18 cellular contexts compared by ENCODE assay signal in the genomic region with DNA sequence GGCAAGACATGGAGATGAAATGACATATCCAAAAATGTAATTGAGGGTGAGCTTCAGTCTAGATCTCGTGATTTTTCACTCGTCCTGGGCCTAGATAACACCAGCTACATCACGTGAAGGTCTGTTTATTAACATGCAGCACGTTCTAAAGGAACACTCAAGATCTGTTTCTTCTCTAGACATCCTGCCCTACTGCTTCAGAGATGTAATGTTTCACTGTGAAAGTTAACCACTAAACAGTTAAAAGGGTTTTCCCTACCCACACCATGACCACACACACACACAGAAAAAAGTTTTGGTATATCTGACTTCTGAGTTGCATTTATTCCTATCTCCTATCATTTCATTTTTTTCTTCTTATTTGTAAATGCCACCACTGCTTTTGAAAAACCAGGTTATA. TPM values are rescaled to one million over a fixed set of nuclear protein-coding genes. Genes with fewer than 3 reads are reported as not detected.
A peak's percentile ranks its signal among the peaks of the same experiment; 100 is the strongest.
DNase-seq lines count a peak whose midpoint lies in the region; ATAC-seq, FAIRE-seq and TF ChIP-seq lines count a peak whose summit lies in the region.
"Had no signal": no experiment of that assay in that cellular context is flagged by ENCODE, and none has a peak within 500 bp of the region (broad histone marks: within the 10 kb centered on the region; RNA-seq: fewer than 3 reads in every experiment).

No MANE protein-coding gene starts in this region.

- no peaks in the 10 kb centered on the region for H3K27me3 ChIP-seq in MG63
- H3K27me3 ChIP-seq in gastroesophageal sphincter = no peaks in the 10 kb centered on the region
- H3K27me3 ChIP-seq: ascending aorta, pancreas, upper lobe of right lung had no signal

- DNase-seq in GM12892 (ENCODE audit: insufficient read length) (no peak), NCI-H1105 treated with DMSO at 0.1 percent for 48 hours (lab: John Stamatoyannopoulos, UW) (no peak), MG63 (no peak), NCI-H2081 treated with DMSO at 0.1 percent for 48 hours (lab: John Stamatoyannopoulos, UW) (no peak)
- DNase-seq: ACHN; activated T-cell treated with anti-CD3 and anti-CD28 coated beads, Interleukin-2, amount 50 U/mL, for 24 hours; Calu3; KBM-7; NCI-H1694; pancreas; upper lobe of right lung had no signal

- H3K9me3 ChIP-seq in MG63 (no peaks in the 10 kb centered on the region), gastroesophageal sphincter (no peaks in the 10 kb centered on the region)
- H3K9me3 ChIP-seq: ascending aorta, HAP-1, pancreas, upper lobe of right lung had no signal

- H3K4me1 ChIP-seq in gastroesophageal sphincter = no peaks in the 10 kb centered on the region
- H3K4me1 ChIP-seq: ascending aorta, HAP-1, pancreas, upper lobe of right lung had no signal

- TF ChIP-seq POLR2A in GM12892 (IDR thresholded peaks at IDR 0.05; ENCODE audit: low read depth, low read length) (no peak), gastroesophageal sphincter (IDR thresholded peaks at IDR 0.05) (no peak)

- TF ChIP-seq EP300 in gastroesophageal sphincter (IDR thresholded peaks at IDR 0.05) = no peak

- ATAC-seq in GM19395 (IDR thresholded peaks at IDR 0.05; ENCODE audit: unreplicated experiment) = peak; percentile 87
- ATAC-seq in HG02678 (IDR thresholded peaks at IDR 0.05; ENCODE audit: unreplicated experiment) = peak; percentile 82
- peak; percentile 83 for ATAC-seq in HG03196 (IDR thresholded peaks at IDR 0.05; ENCODE audit: unreplicated experiment)
- no peak for ATAC-seq in gastroesophageal sphincter
- ATAC-seq: pancreas, upper lobe of right lung had no signal

- peak; percentile 64 for FAIRE-seq in GM12892 (lab: Jason Lieb, UNC)
- FAIRE-seq: pancreas had no signal

- H3K36me3 ChIP-seq in MG63 (no peaks in the 10 kb centered on the region), gastroesophageal sphincter (no peaks in the 10 kb centered on the region)
- H3K36me3 ChIP-seq: ascending aorta, HAP-1, pancreas, upper lobe of right lung had no signal

- no peak for TF ChIP-seq CTCF in gastroesophageal sphincter (IDR thresholded peaks at IDR 0.05)

- H3K4me3 ChIP-seq in MG63 (no peak overlapping the region), gastroesophageal sphincter (no peak overlapping the region)
- H3K4me3 ChIP-seq: ascending aorta, HAP-1, pancreas, upper lobe of right lung had no signal

- WGBS in gastroesophageal sphincter (ENCODE audit: low coverage in 1 of 2), 2 donors = 5 to 27% methylated on average over 4 of the region's 4 CpGs

- H3K27ac ChIP-seq in gastroesophageal sphincter = no peak overlapping the region
- H3K27ac ChIP-seq: ascending aorta, pancreas, upper lobe of right lung had no signal

RNA-seq across cellular contexts. Expression of a gene that starts 52.3 kb away (rescaled TPM):
- not detected for polyA plus RNA-seq in GM12892 (2012; ENCODE audit: missing spikeins)
- total RNA-seq in MG63 (2014; rRNA removed; shearing (Covaris generic); ENCODE audit: low replicate concordance) = not detected in 2 replicates
- total RNA-seq in gastroesophageal sphincter = under 1 TPM in 1 of 4 donors, not detected in 3; 0.17 TPM
- total RNA-seq: ascending aorta, dermis microvascular lymphatic vessel endothelial cell, upper lobe of right lung had no signal
